30 cellular contexts compared by ENCODE assay signal in the genomic region with DNA sequence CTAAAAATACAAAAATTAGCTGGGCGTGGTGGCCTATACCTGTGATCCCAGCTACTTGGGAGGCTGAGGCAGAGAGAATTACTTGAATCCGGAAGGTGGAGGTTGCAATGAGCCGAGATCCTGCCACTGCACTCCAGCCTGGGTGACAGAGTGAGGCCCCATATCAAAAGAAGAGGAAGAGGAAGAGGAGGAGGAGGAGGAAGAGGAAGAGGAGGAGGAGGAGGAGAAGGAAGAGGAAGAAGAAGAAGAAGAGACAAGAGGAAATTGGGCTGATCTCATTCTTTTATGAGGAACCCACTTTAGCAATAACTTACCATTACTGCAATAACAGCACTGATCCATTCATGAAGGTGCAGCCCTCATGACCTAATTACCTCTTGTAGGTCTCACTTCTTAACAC.
"Had no signal": no experiment of that assay in that cellular context is flagged by ENCODE, and none has a peak within 500 bp of the region (broad histone marks: within the 10 kb centered on the region; RNA-seq: fewer than 3 reads in every experiment).

No MANE protein-coding gene starts in this region.

- H3K36me3 ChIP-seq: adrenal gland, esophagus muscularis mucosa, gastroesophageal sphincter, heart right ventricle had no signal

- ATAC-seq: activated CD4-positive, alpha-beta T cell treated with anti-CD3 and anti-CD28 coated beads for 36 hours; activated CD8-positive, alpha-beta memory T cell treated with anti-CD3 and anti-CD28 coated beads, Interleukin-2, amount 10 ng/mL, durations not matched to agents 7 days and 5 days; activated CD8-positive, alpha-beta T cell treated with anti-CD3 and anti-CD28 coated beads, Interleukin-2, amount 10 ng/mL, durations not matched to agents 7 days and 5 days; activated naive CD8-positive, alpha-beta T cell treated with anti-CD3 and anti-CD28 coated beads, Interleukin-2, amount 50 U/mL, for 24 hours; body of pancreas; effector memory CD8-positive, alpha-beta T cell; gastroesophageal sphincter; heart right ventricle; T-helper 17 cell had no signal

- H3K9me3 ChIP-seq: adrenal gland, body of pancreas, esophagus muscularis mucosa, gastroesophageal sphincter had no signal

- H3K4me3 ChIP-seq: adrenal gland, body of pancreas, esophagus muscularis mucosa, gastroesophageal sphincter, heart right ventricle had no signal

- DNase-seq: activated CD4-positive, alpha-beta memory T cell treated with anti-CD3 and anti-CD28 coated beads for 36 hours; activated CD4-positive, alpha-beta T cell treated with anti-CD3 and anti-CD28 coated beads for 36 hours; activated CD4-positive, alpha-beta T cell treated with anti-CD3 and anti-CD28 coated beads, Interleukin-2, amount 10 ng/mL, durations not matched to agents 24 days and 14 days; activated CD4-positive, CD25-positive, alpha-beta regulatory T cell; activated CD4-positive, CD25-positive, alpha-beta regulatory T cell treated with anti-CD3 and anti-CD28 coated beads, Interleukin-2, amount 50 U/mL, for 72 hours; activated CD8-positive, alpha-beta memory T cell treated with anti-CD3 and anti-CD28 coated beads, Interleukin-2, amount 10 ng/mL, durations not matched to agents 7 days and 5 days; activated CD8-positive, alpha-beta memory T cell treated with anti-CD3 and anti-CD28 coated beads, Interleukin-2, amount 50 U/mL, for 4 hours; activated CD8-positive, alpha-beta T cell treated with anti-CD3 and anti-CD28 coated beads, Interleukin-2, amount 10 ng/mL, durations not matched to agents 7 days and 5 days; activated effector memory CD4-positive, alpha-beta T cell treated with anti-CD3 and anti-CD28 coated beads, Interleukin-2, amount 50 U/mL, for 16 hours; activated naive CD4-positive, alpha-beta T cell treated with anti-CD3 and anti-CD28 coated beads for 36 hours; activated naive CD8-positive, alpha-beta T cell treated with anti-CD3 and anti-CD28 coated beads for 36 hours; activated naive CD8-positive, alpha-beta T cell treated with anti-CD3 and anti-CD28 coated beads, Interleukin-2, amount 50 U/mL, for 24 hours; activated T-cell treated with anti-CD3 and anti-CD28 coated beads, Interleukin-2, amount 50 U/mL, for 1 hour; activated T-cell treated with anti-CD3 and anti-CD28 coated beads, Interleukin-2, amount 50 U/mL, for 48 hours; adrenal gland; amygdala; aorta; body of pancreas; caudate nucleus; cortex of kidney; dermis blood vessel endothelial cell; effector CD4-positive, alpha-beta T cell; effector memory CD8-positive, alpha-beta T cell; erythroblast; foreskin melanocyte; heart right ventricle; T-helper 17 cell; T1000 had no signal

- H3K27ac ChIP-seq: adrenal gland, body of pancreas, esophagus muscularis mucosa, gastroesophageal sphincter, heart right ventricle had no signal

- H3K27me3 ChIP-seq: adrenal gland, body of pancreas, esophagus muscularis mucosa, gastroesophageal sphincter, heart right ventricle had no signal

- H3K4me1 ChIP-seq: adrenal gland, body of pancreas, esophagus muscularis mucosa, gastroesophageal sphincter had no signal
